ENCODE assay signal across 17 cellular contexts in genomic region chr4:34198966-34199365, GRCh38.
DNase-seq lines count a peak whose midpoint lies in the region; ATAC-seq and TF ChIP-seq lines count a peak whose summit lies in the region.
"Had no signal": no experiment of that assay in that cellular context is flagged by ENCODE, and none has a peak within 500 bp of the region (broad histone marks: within the 10 kb centered on the region; RNA-seq: fewer than 3 reads in every experiment).

No MANE protein-coding gene starts in this region.

- H3K79me2 ChIP-seq in mammary epithelial cell (ENCODE audit: insufficient read depth, low read length): no peaks in the 10 kb centered on the region

- no peak for TF ChIP-seq POLR2A in breast epithelium (IDR thresholded peaks at IDR 0.05)
- no peak for TF ChIP-seq POLR2A in esophagus muscularis mucosa (IDR thresholded peaks at IDR 0.05; ENCODE audit: low read depth)

- BruUV-seq in mammary epithelial cell (replicated peaks; lab: Mats Ljungman, UMichigan): no TSS peak

- POLR2A ChIA-PET in activated CD8-positive, alpha-beta T cell treated with anti-CD3 and anti-CD28 coated beads for 36 hours (lab: Charles Lee): no interaction called here

- WGBS in mammary epithelial cell (ENCODE audit: low coverage, missing lambda C conversion rate): 7% methylated on average over 1 of the region's 1 CpG
- WGBS in esophagus muscularis mucosa: 72% methylated on average over 1 of the region's 1 CpG
- WGBS in heart right ventricle, 2 donors: 78 to 79% methylated on average over 1 of the region's 1 CpG

- H3K9ac ChIP-seq in mammary epithelial cell (ENCODE audit: insufficient read depth, low read length): no peak overlapping the region

- CTCF ChIA-PET in mammary epithelial cell (lab: Charles Lee; ENCODE audit: low non-redundant PET): no interaction called here
- CTCF ChIA-PET in activated CD8-positive, alpha-beta T cell treated with anti-CD3 and anti-CD28 coated beads for 36 hours (lab: Charles Lee): no interaction called here

- no peak overlapping the region for H3K27ac Mint-ChIP-seq in activated CD8-positive, alpha-beta T cell treated with anti-CD3 and anti-CD28 coated beads for 36 hours
- H3K27ac Mint-ChIP-seq: CD4-positive, alpha-beta memory T cell had no signal

- H3K4me1 Mint-ChIP-seq in activated CD8-positive, alpha-beta T cell treated with anti-CD3 and anti-CD28 coated beads for 36 hours (ENCODE audit: low read depth): no peaks in the 10 kb centered on the region
- H3K4me1 Mint-ChIP-seq: CD4-positive, alpha-beta memory T cell had no signal

- H2AFZ ChIP-seq in mammary epithelial cell (ENCODE audit: low read depth, low read length): peak overlapping the region; percentile 65

- peaks cover 7% of the 10 kb centered on the region for H3K9me3 ChIP-seq in mammary epithelial cell (replicated peaks; ENCODE audit: insufficient read depth, low read length)
- no peaks in the 10 kb centered on the region for H3K9me3 ChIP-seq in breast epithelium
- H3K9me3 ChIP-seq in esophagus muscularis mucosa: no peaks in the 10 kb centered on the region
- H3K9me3 ChIP-seq in heart right ventricle: no peaks in the 10 kb centered on the region
- H3K9me3 ChIP-seq: A549 had no signal

- H3K27me3 ChIP-seq in mammary epithelial cell (ENCODE audit: insufficient read depth, low read length): no peaks in the 10 kb centered on the region
- H3K27me3 ChIP-seq in breast epithelium: no peaks in the 10 kb centered on the region
- no peaks in the 10 kb centered on the region for H3K27me3 ChIP-seq in foreskin keratinocyte
- H3K27me3 ChIP-seq in esophagus muscularis mucosa: no peaks in the 10 kb centered on the region
- no peaks in the 10 kb centered on the region for H3K27me3 ChIP-seq in heart right ventricle

- H3K27me3 Mint-ChIP-seq in activated CD8-positive, alpha-beta T cell treated with anti-CD3 and anti-CD28 coated beads for 36 hours: no peaks in the 10 kb centered on the region
- H3K27me3 Mint-ChIP-seq: CD4-positive, alpha-beta memory T cell had no signal

- H3K4me3 ChIP-seq in mammary epithelial cell (replicated peaks in 1 of 3; ENCODE audit: insufficient read depth in 1 of 3, low read depth in 2 of 3, low read length in 3 of 3) (no peak overlapping the region), breast epithelium (no peak overlapping the region), esophagus muscularis mucosa (no peak overlapping the region), heart right ventricle (no peak overlapping the region)
- H3K4me3 ChIP-seq: A549 had no signal

- H3K4me3 Mint-ChIP-seq in activated CD8-positive, alpha-beta T cell treated with anti-CD3 and anti-CD28 coated beads for 36 hours: no peak overlapping the region
- H3K4me3 Mint-ChIP-seq: CD4-positive, alpha-beta memory T cell had no signal

- intact Hi-C loops in mammary epithelial cell (cut with micrococcal nuclease): no loop called here
- intact Hi-C loops in breast epithelium (cut with DNase I; ENCODE audit: low total_unique reads): no loop called here
- intact Hi-C loops in activated CD8-positive, alpha-beta T cell treated with anti-CD3 and anti-CD28 coated beads for 36 hours (cut with micrococcal nuclease): no loop called here
- intact Hi-C loops in esophagus muscularis mucosa (cut with DNase I): no loop called here
- intact Hi-C loops in heart right ventricle (cut with DNase I): no loop called here

- in situ Hi-C loops in mammary epithelial cell (cut with MboI; ENCODE audit: low sequenced_read_pairs in 2 of 2): no loop called here

- dilution Hi-C loops in mammary epithelial cell (cut with HindIII; ENCODE audit: low sequenced_read_pairs): no loop called here

- H3K4me1 ChIP-seq in mammary epithelial cell (ENCODE audit: insufficient read depth, low read length) (peaks cover 7% of the 10 kb centered on the region), breast epithelium (no peaks in the 10 kb centered on the region), foreskin keratinocyte (peaks cover 24% of the 10 kb centered on the region), esophagus muscularis mucosa (no peaks in the 10 kb centered on the region), heart right ventricle (no peaks in the 10 kb centered on the region)

- DNase-seq in mammary epithelial cell (peak; percentile 79), breast epithelium (ENCODE audit: low spot score in 2 of 2) (no peak), amniotic epithelial cell (ENCODE audit: low read depth) (peak; percentile 23), foreskin keratinocyte (peak; percentile 64 to 71), esophagus muscularis mucosa (ENCODE audit: extremely low spot score) (no peak), heart right ventricle (no peak)
- no peak for DNase-seq in activated CD8-positive, alpha-beta T cell treated with anti-CD3 and anti-CD28 coated beads for 36 hours
- DNase-seq in NK-92 treated with Interleukin-12 subunit alpha and Interleukin-12 subunit beta, amount 100 ng/mL, for 24 hours (lab: John Stamatoyannopoulos, UW): no peak
- DNase-seq: AML-193; CD4-positive, alpha-beta memory T cell; DMS153; DMS79; GDM1; GOT3 had no signal

- H3K27ac ChIP-seq in mammary epithelial cell (ENCODE audit: insufficient read depth, low read depth, low read length) (peak overlapping the region; percentile 28), breast epithelium (no peak overlapping the region), foreskin keratinocyte (no peak overlapping the region), esophagus muscularis mucosa (replicated peaks in 1 of 4) (no peak overlapping the region), heart right ventricle (no peak overlapping the region)
- H3K27ac ChIP-seq: 22Rv1, A549, C4-2B had no signal

- H3K36me3 ChIP-seq in mammary epithelial cell (ENCODE audit: insufficient read depth, low read length) (no peaks in the 10 kb centered on the region), breast epithelium (no peaks in the 10 kb centered on the region), esophagus muscularis mucosa (no peaks in the 10 kb centered on the region), heart right ventricle (no peaks in the 10 kb centered on the region)

- H4K20me1 ChIP-seq in mammary epithelial cell (ENCODE audit: insufficient read depth, low read length): no peaks in the 10 kb centered on the region

- H3K4me2 ChIP-seq in mammary epithelial cell (ENCODE audit: insufficient read depth, low read depth, low read length): no peak overlapping the region
- H3K4me2 ChIP-seq: A549 had no signal

- TF ChIP-seq EP300 in esophagus muscularis mucosa (IDR thresholded peaks at IDR 0.05): no peak

- H3K9me3 Mint-ChIP-seq in activated CD8-positive, alpha-beta T cell treated with anti-CD3 and anti-CD28 coated beads for 36 hours: peaks cover 7% of the 10 kb centered on the region

- no peaks in the 10 kb centered on the region for H3K36me3 Mint-ChIP-seq in activated CD8-positive, alpha-beta T cell treated with anti-CD3 and anti-CD28 coated beads for 36 hours (ENCODE audit: low read depth)
- H3K36me3 Mint-ChIP-seq: CD4-positive, alpha-beta memory T cell had no signal

- ATAC-seq in foreskin keratinocyte (peak; percentile 80), heart right ventricle (no peak)
- no peak for ATAC-seq in activated CD8-positive, alpha-beta T cell treated with anti-CD3 and anti-CD28 coated beads for 36 hours
- ATAC-seq: A549 had no signal

- TF ChIP-seq CTCF in mammary epithelial cell (conservative IDR thresholded peaks at IDR 0.05 in 1 of 2, IDR thresholded peaks at IDR 0.05 in 1 of 2; ENCODE audit: extremely low read depth in 1 of 2, insufficient read depth in 1 of 2, low read depth in 1 of 2, low read length in 2 of 2) (no peak), breast epithelium (IDR thresholded peaks at IDR 0.05) (no peak), foreskin keratinocyte (conservative IDR thresholded peaks at IDR 0.05) (no peak), esophagus muscularis mucosa (IDR thresholded peaks at IDR 0.05) (no peak), heart right ventricle (IDR thresholded peaks at IDR 0.05) (no peak)
- no peak for TF ChIP-seq CTCF in activated CD8-positive, alpha-beta T cell treated with anti-CD3 and anti-CD28 coated beads for 36 hours (IDR thresholded peaks at IDR 0.05)

Comparison
In these comparisons a context has a peak if more than half of its experiments do, and no peak if none do; other contexts are left out.
1. DNase-seq: peak in mammary epithelial cell (single experiment), amniotic epithelial cell (single experiment) and foreskin keratinocyte (2 of 2); none in breast epithelium (0 of 2), activated CD8-positive, alpha-beta T cell treated with anti-CD3 and anti-CD28 coated beads for 36 hours (single experiment), esophagus muscularis mucosa (single experiment), heart right ventricle (0 of 2) and NK-92 treated with Interleukin-12 subunit alpha and Interleukin-12 subunit beta, amount 100 ng/mL, for 24 hours (single experiment).